Comparison of ENCODE assay signal across 2 cellular contexts in the genomic region with DNA sequence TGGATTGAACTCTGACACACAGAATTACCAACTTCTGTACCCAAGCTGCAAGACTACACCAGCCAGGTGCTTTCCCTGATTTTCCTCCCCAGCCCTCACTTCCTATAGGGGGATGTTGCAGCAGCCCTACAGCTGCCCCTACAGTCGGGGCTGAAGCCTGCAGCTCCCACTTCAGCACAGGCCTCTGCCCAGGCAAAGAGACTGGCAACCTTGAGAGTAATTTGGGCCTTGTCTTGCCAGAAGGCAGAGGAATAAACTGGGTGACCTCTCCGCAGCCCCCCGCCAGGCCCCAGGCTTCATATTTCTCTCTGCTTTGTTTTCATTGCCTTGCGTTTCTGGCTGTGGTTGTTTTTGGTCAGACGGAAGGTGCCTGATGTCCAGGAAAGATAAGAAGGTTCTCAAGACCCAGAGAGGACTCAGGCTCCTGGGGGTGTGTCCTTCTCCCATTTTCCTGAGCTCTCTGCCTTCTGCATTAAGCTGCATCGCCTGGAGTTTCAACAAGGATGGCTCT.
TF ChIP-seq lines count a peak whose summit lies in the region.

No MANE protein-coding gene starts in this region.

TF ChIP-seq in HEK293, 187 proteins besides CTCF, POLR2A, EP300 and RAD21:
- TF ChIP-seq IKZF3 (tag by site-specific recombination; IDR thresholded peaks at IDR 0.05) (no peak), ZNF335 (tag by site-specific recombination; conservative IDR thresholded peaks at IDR 0.05) (peak; percentile 41; the same call in 1 of the 2 replicates), KLF10 (tag by site-specific recombination; IDR thresholded peaks at IDR 0.05) (0 out of 2 replicates have a peak, but pooled peaks have one; percentile 22)
TF ChIP-seq in HEK293: peak in this region for 2.

TF ChIP-seq in GM12878, 131 proteins besides CTCF, POLR2A, EP300 and RAD21:
- TF ChIP-seq SMC3 (IDR thresholded peaks at IDR 0.05; ENCODE audit: borderline replicate concordance, low read length) = peak; percentile 37; the same call in 1 of the 2 replicates
- TF ChIP-seq, protein P1, sequence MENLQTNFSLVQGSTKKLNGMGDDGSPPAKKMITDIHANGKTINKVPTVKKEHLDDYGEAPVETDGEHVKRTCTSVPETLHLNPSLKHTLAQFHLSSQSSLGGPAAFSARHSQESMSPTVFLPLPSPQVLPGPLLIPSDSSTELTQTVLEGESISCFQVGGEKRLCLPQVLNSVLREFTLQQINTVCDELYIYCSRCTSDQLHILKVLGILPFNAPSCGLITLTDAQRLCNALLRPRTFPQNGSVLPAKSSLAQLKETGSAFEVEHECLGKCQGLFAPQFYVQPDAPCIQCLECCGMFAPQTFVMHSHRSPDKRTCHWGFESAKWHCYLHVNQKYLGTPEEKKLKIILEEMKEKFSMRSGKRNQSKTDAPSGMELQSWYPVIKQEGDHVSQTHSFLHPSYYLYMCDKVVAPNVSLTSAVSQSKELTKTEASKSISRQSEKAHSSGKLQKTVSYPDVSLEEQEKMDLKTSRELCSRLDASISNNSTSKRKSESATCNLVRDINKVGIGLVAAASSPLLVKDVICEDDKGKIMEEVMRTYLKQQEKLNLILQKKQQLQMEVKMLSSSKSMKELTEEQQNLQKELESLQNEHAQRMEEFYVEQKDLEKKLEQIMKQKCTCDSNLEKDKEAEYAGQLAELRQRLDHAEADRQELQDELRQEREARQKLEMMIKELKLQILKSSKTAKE (IDR thresholded peaks at IDR 0.05; ENCODE audit: low read depth, poor library complexity, severe bottlenecking) = no peak
